ENCODE assay signal across 20 cellular contexts in genomic region chr4:172521171-172521570, GRCh38.
"Had no signal": no experiment of that assay in that cellular context is flagged by ENCODE, and none has a peak within 500 bp of the region (broad histone marks: within the 10 kb centered on the region; RNA-seq: fewer than 3 reads in every experiment).

No MANE protein-coding gene starts in this region.

- H3K4me3 ChIP-seq: K562 had no signal

- H3K27ac ChIP-seq: KMS-11 had no signal

- ATAC-seq: K562, SK-N-SH treated with all-trans-retinoic acid at 6 μM for 48 hours had no signal

- H3K4me2 ChIP-seq: KMS-11 had no signal

- DNase-seq: Kasumi-1, MV-4-11, NCI-H1092, NCI-H1105 treated with DMSO at 0.1 percent for 48 hours, NCI-H1417 treated with DMSO at 0.1 percent for 48 hours, NCI-H146, NCI-H187 treated with DMSO at 0.1 percent for 48 hours, NCI-H2029 treated with DMSO at 0.1 percent for 48 hours, NCI-H2107, NCI-H2227 treated with DMSO at 0.1 percent for 48 hours, NCI-H524, NCI-H526 treated with DMSO at 0.1 percent for 48 hours, NCI-H748 treated with DMSO at 0.1 percent for 48 hours, Right ventricle myocardium superior, RPMI8226, T-helper 1 cell had no signal

- H3K9me3 Mint-ChIP-seq: IgD-negative memory B cell had no signal

- H3K4me3 Mint-ChIP-seq: IgD-negative memory B cell had no signal

- H3K36me3 Mint-ChIP-seq: IgD-negative memory B cell had no signal

- H3K27me3 Mint-ChIP-seq: IgD-negative memory B cell had no signal

- H3K27ac Mint-ChIP-seq: IgD-negative memory B cell had no signal

- H3K9ac ChIP-seq: KMS-11 had no signal

- H3K4me1 Mint-ChIP-seq: IgD-negative memory B cell had no signal
